In genomic region chr6:166308769-166309589, GRCh38 we compare ENCODE assay signal across 9 cellular contexts. TPM values are rescaled to one million over a fixed set of nuclear protein-coding genes. Genes with fewer than 3 reads are reported as not detected.
DNase-seq lines count a peak whose midpoint lies in the region; ATAC-seq and TF ChIP-seq lines count a peak whose summit lies in the region.
"Had no signal": no experiment of that assay in that cellular context is flagged by ENCODE, and none has a peak within 500 bp of the region (broad histone marks: within the 10 kb centered on the region; RNA-seq: fewer than 3 reads in every experiment).

No MANE protein-coding gene starts in this region.

- H3K27ac ChIP-seq in gastroesophageal sphincter = no peak overlapping the region

- peaks cover 48% of the 10 kb centered on the region for H3K27me3 Mint-ChIP-seq in central memory CD8-positive, alpha-beta T cell
- H3K27me3 Mint-ChIP-seq in neural crest cell (ENCODE audit: low read depth) = peaks cover 61% of the 10 kb centered on the region

- TF ChIP-seq CTCF in neural crest cell (conservative IDR thresholded peaks at IDR 0.05) (no peak), gastroesophageal sphincter (IDR thresholded peaks at IDR 0.05) (no peak)

- DNase-seq in DMS153 (lab: John Stamatoyannopoulos, UW) (peak; percentile 91), NCI-H128 (lab: John Stamatoyannopoulos, UW; ENCODE audit: unreplicated experiment) (peak; percentile 35), neural crest cell (ENCODE audit: low read depth, low spot score) (no peak), A172 (ENCODE audit: low spot score) (no peak)
- no peak for DNase-seq in central memory CD8-positive, alpha-beta T cell (ENCODE audit: low spot score in 2 of 2)

- TF ChIP-seq POLR2A in gastroesophageal sphincter (IDR thresholded peaks at IDR 0.05) = no peak

- WGBS in gastroesophageal sphincter (ENCODE audit: low coverage in 1 of 2), 2 donors = 50 to 55% methylated on average over 5 of the region's 11 CpGs

- H3K4me3 ChIP-seq in gastroesophageal sphincter = peak overlapping the region in 1 of 2 donors; percentile 57

- H3K36me3 Mint-ChIP-seq in central memory CD8-positive, alpha-beta T cell (ENCODE audit: insufficient read depth) = no peaks in the 10 kb centered on the region
- no peaks in the 10 kb centered on the region for H3K36me3 Mint-ChIP-seq in neural crest cell (ENCODE audit: low read depth)

- H3K27ac Mint-ChIP-seq in central memory CD8-positive, alpha-beta T cell (ENCODE audit: low read depth) = no peak overlapping the region
- no peak overlapping the region for H3K27ac Mint-ChIP-seq in neural crest cell (ENCODE audit: unreplicated experiment)

- no peak for ATAC-seq in central memory CD8-positive, alpha-beta T cell (replicated peaks; ENCODE audit: extremely low read depth, poor library complexity, severe bottlenecking)
- ATAC-seq in HG02885 (IDR thresholded peaks at IDR 0.05; ENCODE audit: poor library complexity, unreplicated experiment) (no peak), gastroesophageal sphincter (no peak), GM21526 (IDR thresholded peaks at IDR 0.05; ENCODE audit: low FRiP score, unreplicated experiment) (no peak)

- H3K36me3 ChIP-seq in gastroesophageal sphincter = no peaks in the 10 kb centered on the region

- no peaks in the 10 kb centered on the region for H3K9me3 Mint-ChIP-seq in central memory CD8-positive, alpha-beta T cell
- no peaks in the 10 kb centered on the region for H3K9me3 Mint-ChIP-seq in neural crest cell

- peak overlapping the region; percentile 52 for H3K4me3 Mint-ChIP-seq in central memory CD8-positive, alpha-beta T cell
- H3K4me3 Mint-ChIP-seq in neural crest cell = peak overlapping the region; percentile 74

- peaks cover 61% of the 10 kb centered on the region for H3K27me3 ChIP-seq in gastroesophageal sphincter

- H3K4me1 ChIP-seq in gastroesophageal sphincter = peaks cover 0 to 23% (median 12%) of the 10 kb centered on the region in 3 donors

- H3K9me3 ChIP-seq in gastroesophageal sphincter = no peaks in the 10 kb centered on the region

- no peak for TF ChIP-seq EP300 in gastroesophageal sphincter (IDR thresholded peaks at IDR 0.05)

- no peaks in the 10 kb centered on the region for H3K4me1 Mint-ChIP-seq in central memory CD8-positive, alpha-beta T cell
- H3K4me1 Mint-ChIP-seq in neural crest cell = peaks cover 4% of the 10 kb centered on the region

RNA-seq across cellular contexts. Expression of gene PRR18, which starts 0.8 kb away (rescaled TPM):
- total RNA-seq in neural crest cell = 0.16 and 0.35 TPM in 2 replicates
- total RNA-seq in A172 (2014; rRNA removed; shearing (Covaris generic)) = 0.14 and 0.24 TPM in 2 replicates
- total RNA-seq in gastroesophageal sphincter = not detected
- total RNA-seq: HT1080 had no signal

RNA-seq across cellular contexts. Expression of gene SFT2D1, which starts 33.4 kb away (rescaled TPM):
- 30.4 and 32.6 TPM in 2 replicates for total RNA-seq in neural crest cell
- 41.8 and 60.3 TPM in 2 replicates for total RNA-seq in A172 (2014; rRNA removed; shearing (Covaris generic))
- 10 to 100 TPM; 21.4 to 32.2 (median 26.1) TPM for total RNA-seq in gastroesophageal sphincter

Comparison
In these comparisons a context has a peak if more than half of its experiments do, and no peak if none do; other contexts are left out.
1. DNase-seq: peak in DMS153 (single experiment) and NCI-H128 (single experiment); none in central memory CD8-positive, alpha-beta T cell (0 of 2), neural crest cell (single experiment) and A172 (single experiment).